ENCODE assay signal across 22 cellular contexts in the genomic region with DNA sequence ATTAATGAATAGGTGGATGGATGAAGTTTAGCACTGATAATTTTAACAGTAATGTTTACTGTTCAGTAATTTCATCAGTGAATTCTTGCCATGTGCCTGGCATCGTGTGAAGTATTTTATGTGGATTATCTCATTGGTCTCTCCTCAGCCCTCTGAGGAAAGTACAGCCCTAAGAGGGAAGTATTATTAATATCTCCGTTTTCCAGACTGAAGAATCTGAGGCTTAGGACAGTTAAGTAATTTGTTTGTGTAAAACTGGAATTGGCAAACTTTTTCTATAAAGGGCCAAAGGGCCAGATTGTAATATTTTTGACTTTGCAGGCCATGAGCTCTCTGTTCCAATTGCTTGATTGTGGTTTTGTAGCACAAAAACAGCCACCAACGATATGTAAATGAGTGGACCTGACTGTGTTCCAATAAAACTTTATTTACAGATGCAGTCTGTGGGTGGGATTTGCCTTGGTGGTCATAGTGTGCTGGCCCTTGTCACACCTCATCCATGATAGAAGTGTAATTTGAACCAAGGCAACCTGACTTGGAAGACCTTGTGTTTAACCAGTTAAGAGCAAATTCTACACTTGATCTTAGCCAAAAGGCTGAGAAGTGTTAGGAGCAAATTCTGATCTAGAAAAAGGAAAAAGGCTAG.
"Had no signal": no experiment of that assay in that cellular context is flagged by ENCODE, and none has a peak within 500 bp of the region (broad histone marks: within the 10 kb centered on the region; RNA-seq: fewer than 3 reads in every experiment).

No MANE protein-coding gene starts in this region.

- H3K9me3 ChIP-seq: pancreas, prostate gland, vagina had no signal

- H3K4me1 ChIP-seq: pancreas, prostate gland, upper lobe of left lung, vagina had no signal

- ATAC-seq: activated CD8-positive, alpha-beta T cell treated with anti-CD3 and anti-CD28 coated beads, Interleukin-2, amount 10 ng/mL, durations not matched to agents 7 days and 5 days; activated naive CD4-positive, alpha-beta T cell treated with anti-CD3 and anti-CD28 coated beads, Interleukin-2, amount 50 U/mL, for 72 hours; activated T-cell treated with anti-CD3 and anti-CD28 coated beads, Interleukin-2, amount 50 U/mL, for 72 hours; naive thymus-derived CD4-positive, alpha-beta T cell; pancreas; stimulated activated naive CD8-positive, alpha-beta T cell treated with anti-CD3 and anti-CD28 coated beads, Interleukin-15, Interleukin-2, amounts not matched to agents 100 U/mL and 50 U/mL, for 24 hours had no signal

- H3K27me3 ChIP-seq: brain microvascular endothelial cell, pancreas, upper lobe of left lung, vagina had no signal

- FAIRE-seq: astrocyte, endothelial cell of umbilical vein, islet of Langerhans, pancreas had no signal

- H3K27ac ChIP-seq: brain microvascular endothelial cell, pancreas, prostate gland, upper lobe of left lung, vagina had no signal

- H3K36me3 ChIP-seq: brain microvascular endothelial cell, pancreas, prostate gland, upper lobe of left lung, vagina had no signal

- H3K4me3 ChIP-seq: pancreas, prostate gland, upper lobe of left lung, vagina had no signal

- DNase-seq: activated B cell treated with CpG ODN at 0.5 μM for 24 hours; activated CD8-positive, alpha-beta T cell treated with anti-CD3 and anti-CD28 coated beads, Interleukin-2, amount 10 ng/mL, durations not matched to agents 7 days and 5 days; activated naive CD4-positive, alpha-beta T cell; activated T-cell treated with anti-CD3 and anti-CD28 coated beads for 4 hours; activated T-cell treated with anti-CD3 and anti-CD28 coated beads, Interleukin-2, amount 50 U/mL, for 72 hours; brain microvascular endothelial cell; caudate nucleus; foreskin fibroblast; midbrain; naive thymus-derived CD4-positive, alpha-beta T cell; nucleus accumbens; pancreas; stimulated activated CD4-positive, alpha-beta T cell treated with anti-CD3 and anti-CD28 coated beads, Interleukin-2, amount 100 ng/mL, for 48 hours; stimulated activated naive CD8-positive, alpha-beta T cell treated with anti-CD3 and anti-CD28 coated beads, Interleukin-15, Interleukin-2, amounts not matched to agents 100 U/mL and 50 U/mL, for 24 hours; T-helper 1 cell; upper lobe of left lung had no signal
